In genomic region chr10:72219229-72219814, GRCh38 we compare ENCODE assay signal across 1 cellular context.
TF ChIP-seq lines count a peak whose summit lies in the region.

No MANE protein-coding gene starts in this region.

TF ChIP-seq in HepG2, 621 proteins besides CTCF, POLR2A, EP300 and RAD21:
- TF ChIP-seq MAFF (IDR thresholded peaks at IDR 0.05; ENCODE audit: low read depth, low read length) = 0 out of 2 replicates have a peak, but pooled peaks have one; percentile 4
- TF ChIP-seq SALL1 (CRISPR knock-in tag; IDR thresholded peaks at IDR 0.05) = no peak
